Comparison of ENCODE assay signal across 8 cellular contexts in genomic region chr19:18437481-18438330, GRCh38. TPM values are rescaled to one million over a fixed set of nuclear protein-coding genes. Genes with fewer than 3 reads are reported as not detected.
DNase-seq lines count a peak whose midpoint lies in the region; ATAC-seq and TF ChIP-seq lines count a peak whose summit lies in the region.

ISYNA1 (minus strand) TSS chr19:18438133; CDS start chr19:18437979, 154 bp downstream.

- H3K9me3 ChIP-seq in CD4-positive, alpha-beta memory T cell (ENCODE audit: control insufficient read depth in 1 of 2, low read length in 2 of 2) = no peaks in the 10 kb centered on the region

- H3K27me3 ChIP-seq in CD4-positive, alpha-beta memory T cell (ENCODE audit: insufficient read depth, low read length) = no peaks in the 10 kb centered on the region

- H3K4me3 Mint-ChIP-seq in CD4-positive, alpha-beta memory T cell = peak within 1 kb of the TSS; percentile 74 to 87 (median 83)
- peak within 1 kb of the TSS; percentile 75 for H3K4me3 Mint-ChIP-seq in chondrocyte (ENCODE audit: unreplicated experiment)

- H3K36me3 Mint-ChIP-seq in CD4-positive, alpha-beta memory T cell = peaks cover 4 to 8% of the 10 kb centered on the region in 2 donors
- H3K36me3 Mint-ChIP-seq in chondrocyte (ENCODE audit: low read depth) = peaks cover 2% of the 10 kb centered on the region

- peak in 2 of 5 donors; percentile 40 to 72 for DNase-seq in CD4-positive, alpha-beta memory T cell
- DNase-seq in T-helper 9 cell (peak; percentile 54), chondrocyte (ENCODE audit: low spot score) (no peak), kidney glomerular epithelial cell (lab: John Stamatoyannopoulos, UW) (peak; percentile 30), hippocampal formation (lab: John Stamatoyannopoulos, UW) (no peak), MV-4-11 (lab: John Stamatoyannopoulos, UW) (no peak)
- DNase-seq in stimulated activated CD4-positive, alpha-beta T cell treated with anti-CD3 and anti-CD28 coated beads, Interleukin-4, amount 100 ng/mL, for 1 hour = peak; percentile 52

- peak within 1 kb of the TSS; percentile 50 to 92 (median 78) for H3K27ac Mint-ChIP-seq in CD4-positive, alpha-beta memory T cell
- H3K27ac Mint-ChIP-seq in chondrocyte (ENCODE audit: unreplicated experiment) = peak within 1 kb of the TSS; percentile 90

- peaks cover 16 to 59% (median 30%) of the 10 kb centered on the region in 4 donors for H3K4me1 Mint-ChIP-seq in CD4-positive, alpha-beta memory T cell
- peaks cover 43% of the 10 kb centered on the region for H3K4me1 Mint-ChIP-seq in chondrocyte (ENCODE audit: low read depth)

- POLR2A ChIA-PET in CD4-positive, alpha-beta memory T cell (lab: Charles Lee; ENCODE audit: partially characterized antibody) = interaction anchor here (1.0 to 14.5 kb wide), 6 partner anchors 9 to 156 kb away, joined by 3 to 238 read pairs (median 6); partner anchors contain the start of genes ELL, JUND and SSBP4

- CTCF ChIA-PET in CD4-positive, alpha-beta memory T cell (lab: Charles Lee; ENCODE audit: partially characterized antibody) = interaction anchor here (0.9 kb wide), 1 partner anchor 13 kb away, joined by 3 read pairs; no protein-coding TSS in a partner anchor

- no peak for TF ChIP-seq CTCF in chondrocyte (IDR thresholded peaks at IDR 0.05)

- H3K27ac ChIP-seq in CD4-positive, alpha-beta memory T cell (ENCODE audit: low read depth, low read length) = peak within 1 kb of the TSS; percentile 45

- H3K4me3 ChIP-seq in CD4-positive, alpha-beta memory T cell (ENCODE audit: low read length in 2 of 2) = peak within 1 kb of the TSS in 1 of 2 donors; percentile 55

- no peaks in the 10 kb centered on the region for H3K36me3 ChIP-seq in CD4-positive, alpha-beta memory T cell (ENCODE audit: insufficient read depth, low read length)

- H3K4me1 ChIP-seq in CD4-positive, alpha-beta memory T cell (ENCODE audit: insufficient read depth, low read length) = peaks cover 26% of the 10 kb centered on the region

- H3K27me3 Mint-ChIP-seq in CD4-positive, alpha-beta memory T cell = no peaks in the 10 kb centered on the region
- no peaks in the 10 kb centered on the region for H3K27me3 Mint-ChIP-seq in chondrocyte (ENCODE audit: low read depth)

- intact Hi-C loops in CD4-positive, alpha-beta memory T cell (cut with micrococcal nuclease) = loop anchor here (1.0 kb wide), 1 partner anchor 8 kb away; no protein-coding TSS in a partner anchor

- H3K9me3 Mint-ChIP-seq in CD4-positive, alpha-beta memory T cell = peaks cover 0 to 4% (median 2%) of the 10 kb centered on the region in 8 donors
- no peaks in the 10 kb centered on the region for H3K9me3 Mint-ChIP-seq in chondrocyte (ENCODE audit: low read depth)

- ATAC-seq in HG02938 (IDR thresholded peaks at IDR 0.05; ENCODE audit: unreplicated experiment) = peak; percentile 9

RNA-seq across cellular contexts. Expression of gene ISYNA1, which starts in this region (rescaled TPM):
- total RNA-seq in CD4-positive, alpha-beta memory T cell = 10 to 100 TPM; 37.1 to 43.2 TPM
- polyA plus RNA-seq in CD4-positive, alpha-beta memory T cell = 10 to 100 TPM; 27.5 to 36.3 TPM
- total RNA-seq in chondrocyte = 56.5 to 213 TPM (median 208 TPM) in 3 replicates

Comparison
In these comparisons a context has a peak if more than half of its experiments do, and no peak if none do; other contexts are left out.
1. DNase-seq: peak in T-helper 9 cell (single experiment), kidney glomerular epithelial cell (single experiment) and stimulated activated CD4-positive, alpha-beta T cell treated with anti-CD3 and anti-CD28 coated beads, Interleukin-4, amount 100 ng/mL, for 1 hour (single experiment); none in chondrocyte (single experiment), hippocampal formation (0 of 2) and MV-4-11 (single experiment).